In the genomic region with DNA sequence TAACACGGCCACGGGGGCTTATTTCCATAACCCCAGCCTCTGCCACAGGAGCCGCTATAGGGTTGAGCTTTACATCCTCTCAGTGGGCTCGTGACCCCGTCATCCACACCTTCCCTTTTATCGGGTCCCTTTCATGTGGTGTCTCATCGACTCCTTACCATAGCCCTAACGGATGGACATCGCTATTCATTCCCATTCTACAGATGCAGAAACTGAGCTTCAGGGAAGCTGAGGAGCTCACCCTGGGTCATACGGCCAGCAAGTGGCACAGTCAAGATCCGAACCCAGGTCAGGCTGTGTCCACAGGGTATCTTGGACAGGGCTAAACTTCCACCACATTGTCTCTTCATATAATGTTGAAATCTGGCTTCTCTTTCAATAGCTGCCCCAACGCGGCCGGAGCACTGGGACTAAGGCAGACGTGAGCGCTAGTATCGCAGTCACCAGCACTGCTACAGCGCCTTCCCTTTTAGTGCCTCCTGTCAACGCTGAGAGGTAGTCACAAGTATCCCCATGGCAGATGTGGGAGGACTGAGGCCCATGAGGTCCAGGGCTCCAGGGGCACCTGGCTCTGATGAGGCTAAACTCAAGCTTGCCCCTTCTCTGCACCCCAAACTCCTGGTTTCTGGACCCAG, we compare ENCODE assay signal across 19 cellular contexts. TPM values are rescaled to one million over a fixed set of nuclear protein-coding genes. Genes with fewer than 3 reads are reported as not detected.
DNase-seq lines count a peak whose midpoint lies in the region; ATAC-seq, FAIRE-seq and TF ChIP-seq lines count a peak whose summit lies in the region.
"Had no signal": no experiment of that assay in that cellular context is flagged by ENCODE, and none has a peak within 500 bp of the region (broad histone marks: within the 10 kb centered on the region; RNA-seq: fewer than 3 reads in every experiment).

No MANE protein-coding gene starts in this region.

- H2AFZ ChIP-seq in astrocyte (ENCODE audit: low read depth, low read length), result no peak overlapping the region
- no peak overlapping the region for H2AFZ ChIP-seq in neuronal stem cell (ENCODE audit: low read length)
- H2AFZ ChIP-seq: parathyroid adenoma had no signal

- no peak overlapping the region for H2BK120ac ChIP-seq in neuronal stem cell (ENCODE audit: low read depth, low read length)

- H3K27ac Mint-ChIP-seq in activated T-cell treated with anti-CD3 and anti-CD28 coated beads, Interleukin-2, amount 50 U/mL, for 24 hours, result peak overlapping the region; percentile 11
- H3K27ac Mint-ChIP-seq in astrocyte (ENCODE audit: unreplicated experiment), result peak overlapping the region; percentile 53
- H3K27ac Mint-ChIP-seq: nephron had no signal

- H3K4me3 ChIP-seq in astrocyte (ENCODE audit: insufficient read depth, low read depth, low read length), result no peak overlapping the region
- no peak overlapping the region for H3K4me3 ChIP-seq in neuronal stem cell (ENCODE audit: low read length in 2 of 2)
- H3K4me3 ChIP-seq: coronary artery had no signal

- H2BK15ac ChIP-seq in neuronal stem cell (ENCODE audit: low read length), result no peak overlapping the region

- no peak overlapping the region for H3K18ac ChIP-seq in neuronal stem cell (ENCODE audit: low read length)

- no peaks in the 10 kb centered on the region for H3K27me3 Mint-ChIP-seq in activated T-cell treated with anti-CD3 and anti-CD28 coated beads, Interleukin-2, amount 50 U/mL, for 24 hours
- no peaks in the 10 kb centered on the region for H3K27me3 Mint-ChIP-seq in activated T-cell treated with anti-CD3 and anti-CD28 coated beads, Interleukin-2, amount 50 U/mL, for 4 hours (ENCODE audit: low read depth)
- H3K27me3 Mint-ChIP-seq in astrocyte (ENCODE audit: low read depth, unreplicated experiment), result peaks cover 7% of the 10 kb centered on the region

- H3K23ac ChIP-seq in neuronal stem cell (ENCODE audit: low read depth, low read length, poor library complexity), result no peak overlapping the region

- H3K27me3 ChIP-seq in astrocyte (ENCODE audit: insufficient read depth, low read length) (no peaks in the 10 kb centered on the region), neuronal stem cell (ENCODE audit: control insufficient read depth in 3 of 3, insufficient read depth in 3 of 3, low read depth in 1 of 3, low read length in 3 of 3) (no peaks in the 10 kb centered on the region)

- H3K4me1 ChIP-seq in astrocyte (ENCODE audit: insufficient read depth, low read length) (peaks cover 29% of the 10 kb centered on the region), neuronal stem cell (ENCODE audit: control insufficient read depth in 2 of 2, insufficient read depth in 1 of 2, low read depth in 1 of 2, low read length in 2 of 2) (peaks cover 16 to 25% of the 10 kb centered on the region in 2 donors)
- H3K4me1 ChIP-seq: parathyroid adenoma had no signal

- DNase-seq in activated T-cell treated with anti-CD3 and anti-CD28 coated beads, Interleukin-2, amount 50 U/mL, for 24 hours, result no peak
- no peak for DNase-seq in activated T-cell treated with anti-CD3 and anti-CD28 coated beads, Interleukin-2, amount 50 U/mL, for 4 hours
- DNase-seq in GF-D8 (lab: John Stamatoyannopoulos, UW) (peak; percentile 36), astrocyte (ENCODE audit: low read depth) (no peak), neuronal stem cell (ENCODE audit: low spot score) (no peak), NCI-H1048 (lab: John Stamatoyannopoulos, UW) (no peak)
- no peak for DNase-seq in activated CD8-positive, alpha-beta memory T cell treated with anti-CD3 and anti-CD28 coated beads for 24 hours
- DNase-seq: amniotic stem cell, MM.1S, right cardiac atrium, substantia nigra, T1000 had no signal

- WGBS in neuronal stem cell (ENCODE audit: extremely low coverage in 2 of 2, insufficient read length in 2 of 2, insufficient replicate concordance in 1 of 2), 2 donors, result no CpG with 5 or more reads among the region's 19 CpGs

- H3K36me3 Mint-ChIP-seq in activated T-cell treated with anti-CD3 and anti-CD28 coated beads, Interleukin-2, amount 50 U/mL, for 24 hours (ENCODE audit: low read depth), result no peaks in the 10 kb centered on the region
- no peaks in the 10 kb centered on the region for H3K36me3 Mint-ChIP-seq in activated T-cell treated with anti-CD3 and anti-CD28 coated beads, Interleukin-2, amount 50 U/mL, for 4 hours (ENCODE audit: insufficient read depth)
- peaks cover 7% of the 10 kb centered on the region for H3K36me3 Mint-ChIP-seq in astrocyte (ENCODE audit: low read depth, unreplicated experiment)

- H3K9me3 Mint-ChIP-seq in activated T-cell treated with anti-CD3 and anti-CD28 coated beads, Interleukin-2, amount 50 U/mL, for 24 hours, result peaks cover 3% of the 10 kb centered on the region
- no peaks in the 10 kb centered on the region for H3K9me3 Mint-ChIP-seq in activated T-cell treated with anti-CD3 and anti-CD28 coated beads, Interleukin-2, amount 50 U/mL, for 4 hours
- H3K9me3 Mint-ChIP-seq in astrocyte (ENCODE audit: unreplicated experiment), result peaks cover 8% of the 10 kb centered on the region
- H3K9me3 Mint-ChIP-seq: nephron had no signal

- H3K4me3 Mint-ChIP-seq in activated T-cell treated with anti-CD3 and anti-CD28 coated beads, Interleukin-2, amount 50 U/mL, for 24 hours, result no peak overlapping the region
- no peak overlapping the region for H3K4me3 Mint-ChIP-seq in activated T-cell treated with anti-CD3 and anti-CD28 coated beads, Interleukin-2, amount 50 U/mL, for 4 hours
- H3K4me3 Mint-ChIP-seq in astrocyte (ENCODE audit: unreplicated experiment), result no peak overlapping the region
- H3K4me3 Mint-ChIP-seq: nephron had no signal

- H4K8ac ChIP-seq in neuronal stem cell (ENCODE audit: low read depth, low read length), result no peak overlapping the region

- peaks cover 6% of the 10 kb centered on the region for H3K9me3 ChIP-seq in astrocyte (ENCODE audit: insufficient read depth, low read depth, low read length)
- H3K9me3 ChIP-seq in neuronal stem cell (replicated peaks in 1 of 2; ENCODE audit: control insufficient read depth in 2 of 2, insufficient read depth in 1 of 2, low read depth in 1 of 2, low read length in 2 of 2), result peaks cover 3 to 5% of the 10 kb centered on the region in 2 donors

- no peak overlapping the region for H2BK5ac ChIP-seq in neuronal stem cell (ENCODE audit: low read length)

- no peak overlapping the region for H3K4me2 ChIP-seq in astrocyte (ENCODE audit: low read length)
- no peak overlapping the region for H3K4me2 ChIP-seq in neuronal stem cell (ENCODE audit: insufficient read depth, low read length, poor library complexity, severe bottlenecking)

- H3K14ac ChIP-seq in neuronal stem cell (ENCODE audit: low read length), result no peak overlapping the region

- no peak overlapping the region for H2BK12ac ChIP-seq in neuronal stem cell (ENCODE audit: low read length)

- no peak for TF ChIP-seq CTCF in astrocyte (IDR thresholded peaks at IDR 0.05; ENCODE audit: insufficient read depth, low read depth, low read length)

- peak overlapping the region; percentile 90 for H2AK5ac ChIP-seq in neuronal stem cell (ENCODE audit: low read depth, low read length)

- ATAC-seq in activated T-cell treated with anti-CD3 and anti-CD28 coated beads, Interleukin-2, amount 50 U/mL, for 4 hours, result no peak
- no peak for ATAC-seq in GM18868 (IDR thresholded peaks at IDR 0.05; ENCODE audit: unreplicated experiment)

- H4K20me1 ChIP-seq in astrocyte (ENCODE audit: insufficient read depth, low read length), result no peaks in the 10 kb centered on the region

- H3K9ac ChIP-seq in astrocyte (ENCODE audit: low read length) (no peak overlapping the region), neuronal stem cell (ENCODE audit: low read depth, low read length, poor library complexity) (no peak overlapping the region)
- H3K9ac ChIP-seq: parathyroid adenoma had no signal

- H4K91ac ChIP-seq in neuronal stem cell (ENCODE audit: low read depth, low read length, poor library complexity), result no peak overlapping the region

- H3K4ac ChIP-seq in neuronal stem cell (ENCODE audit: low read length), result no peak overlapping the region

- FAIRE-seq in astrocyte (lab: Jason Lieb, UNC), result no peak
- FAIRE-seq: bronchial epithelial cell, D721Med, endometrium had no signal

- H3K79me2 ChIP-seq in astrocyte (ENCODE audit: insufficient read depth, low read length), result no peaks in the 10 kb centered on the region
- H3K79me2 ChIP-seq: parathyroid adenoma had no signal

- H3K4me1 Mint-ChIP-seq in activated T-cell treated with anti-CD3 and anti-CD28 coated beads, Interleukin-2, amount 50 U/mL, for 24 hours (ENCODE audit: low read depth), result peaks cover 50% of the 10 kb centered on the region
- H3K4me1 Mint-ChIP-seq in activated T-cell treated with anti-CD3 and anti-CD28 coated beads, Interleukin-2, amount 50 U/mL, for 4 hours (ENCODE audit: low read depth), result peaks cover 15% of the 10 kb centered on the region
- peaks cover 32% of the 10 kb centered on the region for H3K4me1 Mint-ChIP-seq in astrocyte (ENCODE audit: low read depth, unreplicated experiment)

- H3K79me1 ChIP-seq in neuronal stem cell (ENCODE audit: low read depth, low read length), result no peaks in the 10 kb centered on the region

- no peak overlapping the region for H3K27ac ChIP-seq in astrocyte (ENCODE audit: low read depth, low read length)
- no peak overlapping the region for H3K27ac ChIP-seq in neuronal stem cell (replicated peaks; ENCODE audit: low read length)
- H3K27ac ChIP-seq: coronary artery, parathyroid adenoma had no signal

- H3K36me3 ChIP-seq in astrocyte (ENCODE audit: insufficient read depth, low read length), result no peaks in the 10 kb centered on the region
- no peaks in the 10 kb centered on the region for H3K36me3 ChIP-seq in neuronal stem cell (replicated peaks in 1 of 2; ENCODE audit: control insufficient read depth in 2 of 2, insufficient read depth in 2 of 2, low read length in 2 of 2)

RNA-seq across cellular contexts. Expression of gene SOCS1, which starts 50.8 kb away (rescaled TPM):
- total RNA-seq in activated T-cell treated with anti-CD3 and anti-CD28 coated beads, Interleukin-2, amount 50 U/mL, for 4 hours, result 100 to 1,000 TPM; 112 to 148 (median 114) TPM
- 16.0 and 20.2 TPM in 2 replicates for total RNA-seq in astrocyte
- polyA plus RNA-seq in neuronal stem cell (2013, experiment 1 of 2), result 3.4 TPM
- polyA plus RNA-seq in neuronal stem cell (2013, experiment 2 of 2), result 3.6 TPM
